8 cellular contexts compared by ENCODE assay signal in genomic region chr10:119253433-119254174, GRCh38. TPM values are rescaled to one million over a fixed set of nuclear protein-coding genes. Genes with fewer than 3 reads are reported as not detected.
DNase-seq lines count a peak whose midpoint lies in the region; ATAC-seq and TF ChIP-seq lines count a peak whose summit lies in the region.

No MANE protein-coding gene starts in this region.

- CTCF ChIA-PET in CD8-positive, alpha-beta T cell (lab: Charles Lee): interaction anchor here (1.1 kb wide), 1 partner anchor 42 kb away, joined by 3 read pairs; no protein-coding TSS in a partner anchor
- CTCF ChIA-PET in RWPE1 (lab: Yijun Ruan, JAX): interaction anchor here (0.6 to 1.0 kb wide), 3 partner anchors 45 to 297 kb away, joined by 3 read pairs; no protein-coding TSS in a partner anchor

- H3K27me3 ChIP-seq in CD8-positive, alpha-beta T cell (ENCODE audit: insufficient read depth, low read length): no peaks in the 10 kb centered on the region

- POLR2A ChIA-PET in CD8-positive, alpha-beta T cell (lab: Charles Lee): interaction anchor here (1.1 to 1.4 kb wide), 2 partner anchors 10 to 22 kb away, joined by 3 to 4 read pairs; no protein-coding TSS in a partner anchor
- POLR2A ChIA-PET in RWPE1 (lab: Yijun Ruan, JAX; ENCODE audit: low non-redundant PET): no interaction called here

- no peak for TF ChIP-seq CTCF in CD8-positive, alpha-beta T cell (IDR thresholded peaks at IDR 0.05)
- TF ChIP-seq CTCF in RWPE1 (conservative IDR thresholded peaks at IDR 0.05; ENCODE audit: low read depth): no peak
- no peak for TF ChIP-seq CTCF in coronary artery (IDR thresholded peaks at IDR 0.05)

- H3K27ac ChIP-seq in CD8-positive, alpha-beta T cell (ENCODE audit: low read depth, low read length): no peak overlapping the region
- peak overlapping the region; percentile 72 for H3K27ac ChIP-seq in RWPE1
- peak overlapping the region; percentile 88 to 96 for H3K27ac ChIP-seq in coronary artery

- no peaks in the 10 kb centered on the region for H3K4me1 ChIP-seq in CD8-positive, alpha-beta T cell (ENCODE audit: insufficient read depth, low read length)

- H3K36me3 Mint-ChIP-seq in CD8-positive, alpha-beta T cell: peaks cover 9% of the 10 kb centered on the region
- peaks cover 7% of the 10 kb centered on the region for H3K36me3 Mint-ChIP-seq in memory B cell

- no peaks in the 10 kb centered on the region for H3K27me3 Mint-ChIP-seq in CD8-positive, alpha-beta T cell (ENCODE audit: low read depth)
- H3K27me3 Mint-ChIP-seq in memory B cell: no peaks in the 10 kb centered on the region

- H3K36me3 ChIP-seq in CD8-positive, alpha-beta T cell (ENCODE audit: insufficient read depth, low read length): no peaks in the 10 kb centered on the region

- no peak for ATAC-seq in CD8-positive, alpha-beta T cell
- ATAC-seq in memory B cell (ENCODE audit: low read depth) (no peak), GM21367 (IDR thresholded peaks at IDR 0.05; ENCODE audit: unreplicated experiment) (no peak)

- H3K9me3 Mint-ChIP-seq in CD8-positive, alpha-beta T cell: no peaks in the 10 kb centered on the region
- H3K9me3 Mint-ChIP-seq in memory B cell: no peaks in the 10 kb centered on the region

- H3K4me1 Mint-ChIP-seq in CD8-positive, alpha-beta T cell (ENCODE audit: low read depth): peaks cover 20% of the 10 kb centered on the region
- peaks cover 31% of the 10 kb centered on the region for H3K4me1 Mint-ChIP-seq in memory B cell

- H3K4me3 ChIP-seq in CD8-positive, alpha-beta T cell (ENCODE audit: low read depth, low read length): no peak overlapping the region
- peak overlapping the region; percentile 33 for H3K4me3 ChIP-seq in coronary artery

- H3K4me3 Mint-ChIP-seq in CD8-positive, alpha-beta T cell: no peak overlapping the region
- H3K4me3 Mint-ChIP-seq in memory B cell: no peak overlapping the region

- no peaks in the 10 kb centered on the region for H3K9me3 ChIP-seq in CD8-positive, alpha-beta T cell (ENCODE audit: low read length)

- DNase-seq in CD8-positive, alpha-beta T cell: no peak
- DNase-seq in RWPE1 (ENCODE audit: low spot score) (peak; percentile 88), coronary artery (ENCODE audit: low spot score) (peak; percentile 89), memory B cell (ENCODE audit: low spot score in 2 of 2) (no peak), NCI-H1092 (lab: John Stamatoyannopoulos, UW) (no peak)
- DNase-seq in stimulated activated CD8-positive, alpha-beta memory T cell treated with anti-CD3 and anti-CD28 coated beads, Interleukin-4, amount 100 ng/mL, for 48 hours: peak; percentile 77
- DNase-seq in effector CD4-positive, alpha-beta T cell: no peak

- intact Hi-C loops in CD8-positive, alpha-beta T cell (cut with DNase I, micrococcal nuclease): no loop called here

- H3K27ac Mint-ChIP-seq in CD8-positive, alpha-beta T cell: peak overlapping the region; percentile 32
- peak overlapping the region; percentile 81 for H3K27ac Mint-ChIP-seq in memory B cell

RNA-seq across cellular contexts. Expression of gene GRK5, which starts 46.2 kb away (rescaled TPM):
- 10 to 100 TPM; 15.6 to 16.2 TPM for total RNA-seq in CD8-positive, alpha-beta T cell

Comparison
In these comparisons a context has a peak if more than half of its experiments do, and no peak if none do; other contexts are left out.
1. DNase-seq: peak in RWPE1 (single experiment), coronary artery (single experiment) and stimulated activated CD8-positive, alpha-beta memory T cell treated with anti-CD3 and anti-CD28 coated beads, Interleukin-4, amount 100 ng/mL, for 48 hours (single experiment); none in CD8-positive, alpha-beta T cell (0 of 7), memory B cell (0 of 2), effector CD4-positive, alpha-beta T cell (single experiment) and NCI-H1092 (single experiment).